ENCODE assay signal across 1 cellular context in the genomic region with DNA sequence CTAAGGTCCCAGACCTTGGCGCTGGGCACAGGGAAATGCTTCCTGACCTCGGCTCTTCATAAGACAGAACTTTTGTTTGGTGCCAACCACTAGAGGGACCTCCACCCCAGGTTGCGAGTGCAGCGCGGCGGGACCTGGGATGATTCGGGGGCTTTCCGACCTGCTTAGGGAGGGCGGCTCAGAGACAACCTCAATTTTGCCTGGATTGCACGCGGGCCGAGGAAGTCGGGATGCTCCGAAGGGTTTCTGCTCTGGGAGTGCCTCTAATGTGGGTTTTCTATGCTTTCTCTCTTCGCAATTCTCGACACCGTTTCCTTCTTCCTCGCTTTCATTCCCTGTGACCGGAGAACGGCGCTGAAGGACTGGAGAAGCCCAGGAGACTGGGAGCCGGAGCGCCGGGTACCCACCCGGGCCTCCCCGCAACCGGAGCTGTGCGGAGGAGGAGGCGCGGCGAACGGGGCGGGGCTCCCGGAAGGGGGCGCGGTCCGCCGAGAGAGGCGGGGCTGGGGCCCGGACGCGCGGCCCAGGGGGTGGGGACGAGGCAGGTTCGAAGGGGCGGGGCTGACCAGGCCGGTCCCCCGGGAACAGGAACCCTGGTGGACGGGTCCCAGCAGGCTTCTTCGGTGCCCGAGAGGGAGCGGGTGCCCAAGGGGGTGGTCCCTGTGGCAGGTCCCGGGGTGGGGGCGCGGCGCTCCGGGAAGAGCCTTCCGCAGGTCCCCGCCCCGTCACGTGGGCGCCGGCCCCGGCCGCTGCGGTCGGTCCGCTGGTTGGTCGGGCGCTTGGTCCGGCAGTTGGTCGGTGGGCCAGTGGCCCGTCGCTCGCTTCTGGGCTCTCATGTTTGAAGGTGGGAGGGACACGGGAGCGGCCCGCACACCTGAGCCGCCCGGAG.
TF ChIP-seq lines count a peak whose summit lies in the region.

A gene (plus strand): TSS at position 790 of the 889 bp plus-strand sequence. CDS start 35,477 bp downstream, outside the sequence.

TF ChIP-seq in K562, 482 proteins besides CTCF, POLR2A, EP300 and RAD21 (continued from another document and continues in another):
- TF ChIP-seq, protein P1, sequence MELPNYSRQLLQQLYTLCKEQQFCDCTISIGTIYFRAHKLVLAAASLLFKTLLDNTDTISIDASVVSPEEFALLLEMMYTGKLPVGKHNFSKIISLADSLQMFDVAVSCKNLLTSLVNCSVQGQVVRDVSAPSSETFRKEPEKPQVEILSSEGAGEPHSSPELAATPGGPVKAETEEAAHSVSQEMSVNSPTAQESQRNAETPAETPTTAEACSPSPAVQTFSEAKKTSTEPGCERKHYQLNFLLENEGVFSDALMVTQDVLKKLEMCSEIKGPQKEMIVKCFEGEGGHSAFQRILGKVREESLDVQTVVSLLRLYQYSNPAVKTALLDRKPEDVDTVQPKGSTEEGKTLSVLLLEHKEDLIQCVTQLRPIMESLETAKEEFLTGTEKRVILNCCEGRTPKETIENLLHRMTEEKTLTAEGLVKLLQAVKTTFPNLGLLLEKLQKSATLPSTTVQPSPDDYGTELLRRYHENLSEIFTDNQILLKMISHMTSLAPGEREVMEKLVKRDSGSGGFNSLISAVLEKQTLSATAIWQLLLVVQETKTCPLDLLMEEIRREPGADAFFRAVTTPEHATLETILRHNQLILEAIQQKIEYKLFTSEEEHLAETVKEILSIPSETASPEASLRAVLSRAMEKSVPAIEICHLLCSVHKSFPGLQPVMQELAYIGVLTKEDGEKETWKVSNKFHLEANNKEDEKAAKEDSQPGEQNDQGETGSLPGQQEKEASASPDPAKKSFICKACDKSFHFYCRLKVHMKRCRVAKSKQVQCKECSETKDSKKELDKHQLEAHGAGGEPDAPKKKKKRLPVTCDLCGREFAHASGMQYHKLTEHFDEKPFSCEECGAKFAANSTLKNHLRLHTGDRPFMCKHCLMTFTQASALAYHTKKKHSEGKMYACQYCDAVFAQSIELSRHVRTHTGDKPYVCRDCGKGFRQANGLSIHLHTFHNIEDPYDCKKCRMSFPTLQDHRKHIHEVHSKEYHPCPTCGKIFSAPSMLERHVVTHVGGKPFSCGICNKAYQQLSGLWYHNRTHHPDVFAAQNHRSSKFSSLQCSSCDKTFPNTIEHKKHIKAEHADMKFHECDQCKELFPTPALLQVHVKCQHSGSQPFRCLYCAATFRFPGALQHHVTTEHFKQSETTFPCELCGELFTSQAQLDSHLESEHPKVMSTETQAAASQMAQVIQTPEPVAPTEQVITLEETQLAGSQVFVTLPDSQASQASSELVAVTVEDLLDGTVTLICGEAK (IDR thresholded peaks at IDR 0.05): no peak
- TF ChIP-seq, protein P1 (CRISPR knock-in tag; IDR thresholded peaks at IDR 0.05): no peak
- no peak for TF ChIP-seq ZNF24 (IDR thresholded peaks at IDR 0.05)
- no peak for TF ChIP-seq SPI1 (IDR thresholded peaks at IDR 0.05; ENCODE audit: borderline replicate concordance, low read depth, low read length)
- no peak for TF ChIP-seq PHB (CRISPR knock-in tag; IDR thresholded peaks at IDR 0.05)
- TF ChIP-seq PURB (CRISPR knock-in tag; IDR thresholded peaks at IDR 0.05; ENCODE audit: low read depth): no peak
- TF ChIP-seq TRIM24 (IDR thresholded peaks at IDR 0.05): no peak
- TF ChIP-seq ZFP30 (CRISPR knock-in tag; IDR thresholded peaks at IDR 0.05; ENCODE audit: borderline replicate concordance): no peak
- TF ChIP-seq ZNF76 (CRISPR knock-in tag; IDR thresholded peaks at IDR 0.05; ENCODE audit: borderline replicate concordance): no peak
- TF ChIP-seq, protein P2, sequence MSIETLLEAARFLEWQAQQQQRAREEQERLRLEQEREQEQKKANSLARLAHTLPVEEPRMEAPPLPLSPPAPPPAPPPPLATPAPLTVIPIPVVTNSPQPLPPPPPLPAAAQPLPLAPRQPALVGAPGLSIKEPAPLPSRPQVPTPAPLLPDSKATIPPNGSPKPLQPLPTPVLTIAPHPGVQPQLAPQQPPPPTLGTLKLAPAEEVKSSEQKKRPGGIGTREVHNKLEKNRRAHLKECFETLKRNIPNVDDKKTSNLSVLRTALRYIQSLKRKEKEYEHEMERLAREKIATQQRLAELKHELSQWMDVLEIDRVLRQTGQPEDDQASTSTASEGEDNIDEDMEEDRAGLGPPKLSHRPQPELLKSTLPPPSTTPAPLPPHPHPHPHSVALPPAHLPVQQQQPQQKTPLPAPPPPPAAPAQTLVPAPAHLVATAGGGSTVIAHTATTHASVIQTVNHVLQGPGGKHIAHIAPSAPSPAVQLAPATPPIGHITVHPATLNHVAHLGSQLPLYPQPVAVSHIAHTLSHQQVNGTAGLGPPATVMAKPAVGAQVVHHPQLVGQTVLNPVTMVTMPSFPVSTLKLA (conservative IDR thresholded peaks at IDR 0.05): peak; percentile 37 to 66; a peak in 2 of 4 replicates
- TF ChIP-seq, protein P3, sequence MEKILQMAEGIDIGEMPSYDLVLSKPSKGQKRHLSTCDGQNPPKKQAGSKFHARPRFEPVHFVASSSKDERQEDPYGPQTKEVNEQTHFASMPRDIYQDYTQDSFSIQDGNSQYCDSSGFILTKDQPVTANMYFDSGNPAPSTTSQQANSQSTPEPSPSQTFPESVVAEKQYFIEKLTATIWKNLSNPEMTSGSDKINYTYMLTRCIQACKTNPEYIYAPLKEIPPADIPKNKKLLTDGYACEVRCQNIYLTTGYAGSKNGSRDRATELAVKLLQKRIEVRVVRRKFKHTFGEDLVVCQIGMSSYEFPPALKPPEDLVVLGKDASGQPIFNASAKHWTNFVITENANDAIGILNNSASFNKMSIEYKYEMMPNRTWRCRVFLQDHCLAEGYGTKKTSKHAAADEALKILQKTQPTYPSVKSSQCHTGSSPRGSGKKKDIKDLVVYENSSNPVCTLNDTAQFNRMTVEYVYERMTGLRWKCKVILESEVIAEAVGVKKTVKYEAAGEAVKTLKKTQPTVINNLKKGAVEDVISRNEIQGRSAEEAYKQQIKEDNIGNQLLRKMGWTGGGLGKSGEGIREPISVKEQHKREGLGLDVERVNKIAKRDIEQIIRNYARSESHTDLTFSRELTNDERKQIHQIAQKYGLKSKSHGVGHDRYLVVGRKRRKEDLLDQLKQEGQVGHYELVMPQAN (IDR thresholded peaks at IDR 0.05; ENCODE audit: borderline replicate concordance): no peak
- no peak for TF ChIP-seq HNRNPH1 (optimal IDR thresholded peaks at IDR 0.05; ENCODE audit: low read depth, low read length)
- no peak for TF ChIP-seq RBM34 (IDR thresholded peaks at IDR 0.05; ENCODE audit: borderline replicate concordance, insufficient read depth, low read length)
- TF ChIP-seq, protein P4, sequence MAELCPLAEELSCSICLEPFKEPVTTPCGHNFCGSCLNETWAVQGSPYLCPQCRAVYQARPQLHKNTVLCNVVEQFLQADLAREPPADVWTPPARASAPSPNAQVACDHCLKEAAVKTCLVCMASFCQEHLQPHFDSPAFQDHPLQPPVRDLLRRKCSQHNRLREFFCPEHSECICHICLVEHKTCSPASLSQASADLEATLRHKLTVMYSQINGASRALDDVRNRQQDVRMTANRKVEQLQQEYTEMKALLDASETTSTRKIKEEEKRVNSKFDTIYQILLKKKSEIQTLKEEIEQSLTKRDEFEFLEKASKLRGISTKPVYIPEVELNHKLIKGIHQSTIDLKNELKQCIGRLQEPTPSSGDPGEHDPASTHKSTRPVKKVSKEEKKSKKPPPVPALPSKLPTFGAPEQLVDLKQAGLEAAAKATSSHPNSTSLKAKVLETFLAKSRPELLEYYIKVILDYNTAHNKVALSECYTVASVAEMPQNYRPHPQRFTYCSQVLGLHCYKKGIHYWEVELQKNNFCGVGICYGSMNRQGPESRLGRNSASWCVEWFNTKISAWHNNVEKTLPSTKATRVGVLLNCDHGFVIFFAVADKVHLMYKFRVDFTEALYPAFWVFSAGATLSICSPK (IDR thresholded peaks at IDR 0.05; ENCODE audit: borderline replicate concordance): no peak
- no peak for TF ChIP-seq ZC3H8 (IDR thresholded peaks at IDR 0.05)
- no peak for TF ChIP-seq MEF2D (tag; conservative IDR thresholded peaks at IDR 0.05; ENCODE audit: low read depth)
- TF ChIP-seq DIDO1 (tag; IDR thresholded peaks at IDR 0.05; ENCODE audit: low read depth): no peak
- TF ChIP-seq ZNF75A (CRISPR knock-in tag; IDR thresholded peaks at IDR 0.05): no peak
- TF ChIP-seq ETS2 (tag; IDR thresholded peaks at IDR 0.05; ENCODE audit: borderline replicate concordance, poor library complexity, severe bottlenecking): no peak
- TF ChIP-seq SMAD2 (IDR thresholded peaks at IDR 0.05; ENCODE audit: low read depth, low read length): no peak
- TF ChIP-seq, protein P5, sequence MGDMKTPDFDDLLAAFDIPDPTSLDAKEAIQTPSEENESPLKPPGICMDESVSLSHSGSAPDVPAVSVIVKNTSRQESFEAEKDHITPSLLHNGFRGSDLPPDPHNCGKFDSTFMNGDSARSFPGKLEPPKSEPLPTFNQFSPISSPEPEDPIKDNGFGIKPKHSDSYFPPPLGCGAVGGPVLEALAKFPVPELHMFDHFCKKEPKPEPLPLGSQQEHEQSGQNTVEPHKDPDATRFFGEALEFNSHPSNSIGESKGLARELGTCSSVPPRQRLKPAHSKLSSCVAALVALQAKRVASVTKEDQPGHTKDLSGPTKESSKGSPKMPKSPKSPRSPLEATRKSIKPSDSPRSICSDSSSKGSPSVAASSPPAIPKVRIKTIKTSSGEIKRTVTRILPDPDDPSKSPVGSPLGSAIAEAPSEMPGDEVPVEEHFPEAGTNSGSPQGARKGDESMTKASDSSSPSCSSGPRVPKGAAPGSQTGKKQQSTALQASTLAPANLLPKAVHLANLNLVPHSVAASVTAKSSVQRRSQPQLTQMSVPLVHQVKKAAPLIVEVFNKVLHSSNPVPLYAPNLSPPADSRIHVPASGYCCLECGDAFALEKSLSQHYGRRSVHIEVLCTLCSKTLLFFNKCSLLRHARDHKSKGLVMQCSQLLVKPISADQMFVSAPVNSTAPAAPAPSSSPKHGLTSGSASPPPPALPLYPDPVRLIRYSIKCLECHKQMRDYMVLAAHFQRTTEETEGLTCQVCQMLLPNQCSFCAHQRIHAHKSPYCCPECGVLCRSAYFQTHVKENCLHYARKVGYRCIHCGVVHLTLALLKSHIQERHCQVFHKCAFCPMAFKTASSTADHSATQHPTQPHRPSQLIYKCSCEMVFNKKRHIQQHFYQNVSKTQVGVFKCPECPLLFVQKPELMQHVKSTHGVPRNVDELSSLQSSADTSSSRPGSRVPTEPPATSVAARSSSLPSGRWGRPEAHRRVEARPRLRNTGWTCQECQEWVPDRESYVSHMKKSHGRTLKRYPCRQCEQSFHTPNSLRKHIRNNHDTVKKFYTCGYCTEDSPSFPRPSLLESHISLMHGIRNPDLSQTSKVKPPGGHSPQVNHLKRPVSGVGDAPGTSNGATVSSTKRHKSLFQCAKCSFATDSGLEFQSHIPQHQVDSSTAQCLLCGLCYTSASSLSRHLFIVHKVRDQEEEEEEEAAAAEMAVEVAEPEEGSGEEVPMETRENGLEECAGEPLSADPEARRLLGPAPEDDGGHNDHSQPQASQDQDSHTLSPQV (IDR thresholded peaks at IDR 0.05): no peak
- no peak for TF ChIP-seq ZNF121 (CRISPR knock-in tag; conservative IDR thresholded peaks at IDR 0.05)
- no peak for TF ChIP-seq ZNF354B (CRISPR knock-in tag; IDR thresholded peaks at IDR 0.05)
- TF ChIP-seq HSF4 (CRISPR knock-in tag; IDR thresholded peaks at IDR 0.05; ENCODE audit: borderline replicate concordance): no peak
- no peak for TF ChIP-seq RFX5 (IDR thresholded peaks at IDR 0.05; ENCODE audit: low read depth, low read length)
- TF ChIP-seq SMARCE1 (IDR thresholded peaks at IDR 0.05): no peak; the same call in 1 of the 2 replicates
- TF ChIP-seq ZNF324 (CRISPR knock-in tag; IDR thresholded peaks at IDR 0.05): no peak
- TF ChIP-seq, protein P6, sequence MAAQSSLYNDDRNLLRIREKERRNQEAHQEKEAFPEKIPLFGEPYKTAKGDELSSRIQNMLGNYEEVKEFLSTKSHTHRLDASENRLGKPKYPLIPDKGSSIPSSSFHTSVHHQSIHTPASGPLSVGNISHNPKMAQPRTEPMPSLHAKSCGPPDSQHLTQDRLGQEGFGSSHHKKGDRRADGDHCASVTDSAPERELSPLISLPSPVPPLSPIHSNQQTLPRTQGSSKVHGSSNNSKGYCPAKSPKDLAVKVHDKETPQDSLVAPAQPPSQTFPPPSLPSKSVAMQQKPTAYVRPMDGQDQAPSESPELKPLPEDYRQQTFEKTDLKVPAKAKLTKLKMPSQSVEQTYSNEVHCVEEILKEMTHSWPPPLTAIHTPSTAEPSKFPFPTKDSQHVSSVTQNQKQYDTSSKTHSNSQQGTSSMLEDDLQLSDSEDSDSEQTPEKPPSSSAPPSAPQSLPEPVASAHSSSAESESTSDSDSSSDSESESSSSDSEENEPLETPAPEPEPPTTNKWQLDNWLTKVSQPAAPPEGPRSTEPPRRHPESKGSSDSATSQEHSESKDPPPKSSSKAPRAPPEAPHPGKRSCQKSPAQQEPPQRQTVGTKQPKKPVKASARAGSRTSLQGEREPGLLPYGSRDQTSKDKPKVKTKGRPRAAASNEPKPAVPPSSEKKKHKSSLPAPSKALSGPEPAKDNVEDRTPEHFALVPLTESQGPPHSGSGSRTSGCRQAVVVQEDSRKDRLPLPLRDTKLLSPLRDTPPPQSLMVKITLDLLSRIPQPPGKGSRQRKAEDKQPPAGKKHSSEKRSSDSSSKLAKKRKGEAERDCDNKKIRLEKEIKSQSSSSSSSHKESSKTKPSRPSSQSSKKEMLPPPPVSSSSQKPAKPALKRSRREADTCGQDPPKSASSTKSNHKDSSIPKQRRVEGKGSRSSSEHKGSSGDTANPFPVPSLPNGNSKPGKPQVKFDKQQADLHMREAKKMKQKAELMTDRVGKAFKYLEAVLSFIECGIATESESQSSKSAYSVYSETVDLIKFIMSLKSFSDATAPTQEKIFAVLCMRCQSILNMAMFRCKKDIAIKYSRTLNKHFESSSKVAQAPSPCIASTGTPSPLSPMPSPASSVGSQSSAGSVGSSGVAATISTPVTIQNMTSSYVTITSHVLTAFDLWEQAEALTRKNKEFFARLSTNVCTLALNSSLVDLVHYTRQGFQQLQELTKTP (IDR thresholded peaks at IDR 0.05; ENCODE audit: low read depth in 1 of 2, partially characterized antibody in 2 of 2): no peak
